18 cellular contexts compared by ENCODE assay signal in genomic region chr9:20580673-20581072, GRCh38. TPM values are rescaled to one million over a fixed set of nuclear protein-coding genes. Genes with fewer than 3 reads are reported as not detected.
DNase-seq lines count a peak whose midpoint lies in the region; ATAC-seq and TF ChIP-seq lines count a peak whose summit lies in the region.
"Had no signal": no experiment of that assay in that cellular context is flagged by ENCODE, and none has a peak within 500 bp of the region (broad histone marks: within the 10 kb centered on the region; RNA-seq: fewer than 3 reads in every experiment).

No MANE protein-coding gene starts in this region.

- H3K9me3 Mint-ChIP-seq in CD4-positive, alpha-beta T cell: no peaks in the 10 kb centered on the region

- DNase-seq in CD4-positive, alpha-beta T cell: no peak
- DNase-seq in HT-29 (ENCODE audit: low spot score) (peak; percentile 50), left lung (no peak), BE2C (no peak), NCI-H2227 (lab: John Stamatoyannopoulos, UW; ENCODE audit: unreplicated experiment) (no peak)
- DNase-seq: DND-41, GDM1, HFFc6, NCI-H146, NCI-H2107, NCI-H446 treated with DMSO at 0.1 percent for 48 hours, OCI-M1, SK-N-SH had no signal

- H3K36me3 Mint-ChIP-seq in CD4-positive, alpha-beta T cell (ENCODE audit: low read depth): peaks cover 80% of the 10 kb centered on the region

- H3K36me3 ChIP-seq in left lung: no peaks in the 10 kb centered on the region
- H3K36me3 ChIP-seq in BE2C: no peaks in the 10 kb centered on the region

- no peak overlapping the region for H3K27ac ChIP-seq in CD4-positive, alpha-beta T cell (ENCODE audit: low read depth, low read length)
- peak overlapping the region; percentile 82 for H3K27ac ChIP-seq in VCaP
- no peak overlapping the region for H3K27ac ChIP-seq in left lung
- H3K27ac ChIP-seq: HL-60 had no signal

- peaks cover 89% of the 10 kb centered on the region for H3K4me1 Mint-ChIP-seq in CD4-positive, alpha-beta T cell (ENCODE audit: low read depth)

- POLR2A ChIA-PET in CD4-positive, alpha-beta T cell (lab: Charles Lee): no interaction called here

- no peak for ATAC-seq in CD4-positive, alpha-beta T cell (ENCODE audit: poor library complexity)
- ATAC-seq in left lung (peak; percentile 82), GM18498 (IDR thresholded peaks at IDR 0.05; ENCODE audit: unreplicated experiment) (no peak), GM21576 (IDR thresholded peaks at IDR 0.05; ENCODE audit: unreplicated experiment) (no peak)
- ATAC-seq: K562 had no signal

- peak overlapping the region; percentile 52 for H3K27ac Mint-ChIP-seq in CD4-positive, alpha-beta T cell
- H3K27ac Mint-ChIP-seq: HFFc6 had no signal

- H3K4me3 ChIP-seq in left lung: no peak overlapping the region
- no peak overlapping the region for H3K4me3 ChIP-seq in BE2C (ENCODE audit: low read depth, low read length)
- H3K4me3 ChIP-seq: K562 had no signal

- intact Hi-C loops in CD4-positive, alpha-beta T cell (cut with DNase I, micrococcal nuclease): loop anchor here in 1 of 2 experiments (5.0 kb wide), 1 partner anchor 37 kb away; no protein-coding TSS in a partner anchor
- intact Hi-C loops in left lung (cut with DNase I): no loop called here

- H3K9me3 ChIP-seq in CD4-positive, alpha-beta T cell (ENCODE audit: control insufficient read depth, low read length): no peaks in the 10 kb centered on the region
- H3K9me3 ChIP-seq in left lung (peaks cover 0 to 8% of the 10 kb centered on the region in 2 donors), BE2C (no peaks in the 10 kb centered on the region)
- H3K9me3 ChIP-seq: SK-N-SH had no signal

- H3K27me3 Mint-ChIP-seq in CD4-positive, alpha-beta T cell: no peaks in the 10 kb centered on the region

- H3K4me1 ChIP-seq in left lung (peaks cover 0 to 7% of the 10 kb centered on the region in 2 donors), BE2C (no peaks in the 10 kb centered on the region; the same call in 1 of the 2 replicates)

- TF ChIP-seq CTCF in CD4-positive, alpha-beta T cell (IDR thresholded peaks at IDR 0.05): no peak
- TF ChIP-seq CTCF in VCaP (conservative IDR thresholded peaks at IDR 0.05): no peak
- no peak for TF ChIP-seq CTCF in left lung (IDR thresholded peaks at IDR 0.05)
- no peak for TF ChIP-seq CTCF in BE2C (IDR thresholded peaks at IDR 0.05; ENCODE audit: low read depth, low read length)

- no peaks in the 10 kb centered on the region for H3K27me3 ChIP-seq in CD4-positive, alpha-beta T cell (ENCODE audit: control insufficient read depth, insufficient read depth, low read length)
- H3K27me3 ChIP-seq in left lung: no peaks in the 10 kb centered on the region
- no peaks in the 10 kb centered on the region for H3K27me3 ChIP-seq in BE2C

- CTCF ChIA-PET in CD4-positive, alpha-beta T cell (lab: Charles Lee): interaction anchor here (0.6 to 0.8 kb wide), 2 partner anchors 42 to 115 kb away, joined by 3 read pairs; partner anchors contain the start of gene MLLT3

- H3K4me3 Mint-ChIP-seq in CD4-positive, alpha-beta T cell: no peak overlapping the region
- H3K4me3 Mint-ChIP-seq: HFFc6 had no signal

RNA-seq across cellular contexts. Expression of gene MLLT3, which starts 41.6 kb away (rescaled TPM):
- 10 to 100 TPM; 59.2 to 60.6 TPM for total RNA-seq in CD4-positive, alpha-beta T cell
- total RNA-seq in HT-29 (2014; rRNA removed; shearing (Covaris generic)): 19.7 and 20.2 TPM in 2 replicates
- 10 to 100 TPM; 17.0 to 27.6 TPM for total RNA-seq in left lung
- 2.7 TPM for polyA plus RNA-seq in BE2C (2012; ENCODE audit: insufficient read depth, insufficient read length, low read depth)
